Comparison of ENCODE assay signal across 8 cellular contexts in the genomic region with DNA sequence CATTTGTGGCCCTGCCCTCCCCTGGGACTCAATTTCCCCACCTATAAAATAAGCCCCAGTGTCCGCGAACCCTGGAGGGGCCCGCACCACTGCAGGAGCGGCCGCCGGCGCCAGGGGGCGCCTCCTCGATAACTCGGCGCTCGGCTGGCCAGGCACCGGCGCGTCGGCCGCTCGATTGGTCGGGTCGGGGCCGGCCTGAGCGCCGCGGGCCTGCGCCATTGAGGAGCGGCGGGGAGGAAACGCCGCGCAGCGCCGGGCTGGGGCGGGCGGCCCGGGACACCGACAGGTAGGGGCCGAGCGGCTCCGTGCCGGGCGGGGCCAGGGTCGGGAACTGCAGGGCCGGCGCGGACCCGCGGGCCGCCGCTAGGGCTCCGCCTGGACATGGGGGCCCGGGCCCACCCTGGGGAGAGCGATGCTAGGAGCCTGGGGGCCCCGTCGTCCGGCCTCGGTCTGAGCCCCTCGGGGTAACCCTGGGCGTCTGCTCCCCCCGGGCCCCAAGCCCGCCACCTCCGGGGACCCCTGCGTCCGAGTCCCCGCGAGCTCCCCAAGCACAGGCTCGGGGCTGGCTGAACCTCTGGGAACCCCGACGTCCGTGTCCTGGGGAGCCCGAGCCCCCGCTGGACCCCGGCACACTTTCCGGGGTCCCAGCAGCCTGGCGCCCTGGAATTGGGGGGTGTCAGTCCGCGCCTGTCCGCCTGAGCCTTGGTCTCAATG.
DNase-seq lines count a peak whose midpoint lies in the region; ATAC-seq and TF ChIP-seq lines count a peak whose summit lies in the region.

A gene with protein sequence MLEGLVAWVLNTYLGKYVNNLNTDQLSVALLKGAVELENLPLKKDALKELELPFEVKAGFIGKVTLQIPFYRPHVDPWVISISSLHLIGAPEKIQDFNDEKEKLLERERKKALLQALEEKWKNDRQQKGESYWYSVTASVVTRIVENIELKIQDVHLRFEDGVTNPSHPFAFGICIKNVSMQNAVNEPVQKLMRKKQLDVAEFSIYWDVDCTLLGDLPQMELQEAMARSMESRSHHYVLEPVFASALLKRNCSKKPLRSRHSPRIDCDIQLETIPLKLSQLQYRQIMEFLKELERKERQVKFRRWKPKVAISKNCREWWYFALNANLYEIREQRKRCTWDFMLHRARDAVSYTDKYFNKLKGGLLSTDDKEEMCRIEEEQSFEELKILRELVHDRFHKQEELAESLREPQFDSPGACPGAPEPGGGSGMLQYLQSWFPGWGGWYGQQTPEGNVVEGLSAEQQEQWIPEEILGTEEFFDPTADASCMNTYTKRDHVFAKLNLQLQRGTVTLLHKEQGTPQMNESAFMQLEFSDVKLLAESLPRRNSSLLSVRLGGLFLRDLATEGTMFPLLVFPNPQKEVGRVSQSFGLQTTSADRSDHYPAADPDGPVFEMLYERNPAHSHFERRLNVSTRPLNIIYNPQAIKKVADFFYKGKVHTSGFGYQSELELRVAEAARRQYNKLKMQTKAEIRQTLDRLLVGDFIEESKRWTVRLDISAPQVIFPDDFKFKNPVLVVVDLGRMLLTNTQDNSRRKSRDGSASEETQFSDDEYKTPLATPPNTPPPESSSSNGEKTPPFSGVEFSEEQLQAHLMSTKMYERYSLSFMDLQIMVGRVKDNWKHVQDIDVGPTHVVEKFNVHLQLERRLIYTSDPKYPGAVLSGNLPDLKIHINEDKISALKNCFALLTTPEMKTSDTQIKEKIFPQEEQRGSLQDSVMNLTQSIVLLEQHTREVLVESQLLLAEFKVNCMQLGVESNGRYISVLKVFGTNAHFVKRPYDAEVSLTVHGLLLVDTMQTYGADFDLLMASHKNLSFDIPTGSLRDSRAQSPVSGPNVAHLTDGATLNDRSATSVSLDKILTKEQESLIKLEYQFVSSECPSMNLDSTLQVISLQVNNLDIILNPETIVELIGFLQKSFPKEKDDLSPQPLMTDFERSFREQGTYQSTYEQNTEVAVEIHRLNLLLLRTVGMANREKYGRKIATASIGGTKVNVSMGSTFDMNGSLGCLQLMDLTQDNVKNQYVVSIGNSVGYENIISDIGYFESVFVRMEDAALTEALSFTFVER (N-terminal part only) (plus strand): TSS at position 196 of the 714 bp plus-strand sequence. CDS start 4,237 bp downstream, outside the sequence.

- in situ Hi-C loops in GM13977 (cut with MboI; ENCODE audit: low pct_unique_long_range_greater_than_20kb, low sequenced_read_pairs, unreplicated experiment): no loop called here

- peak; percentile 84 for ATAC-seq in HG02973 (IDR thresholded peaks at IDR 0.05; ENCODE audit: unreplicated experiment)

- TF ChIP-seq CTCF in GM13977 (IDR thresholded peaks at IDR 0.05; ENCODE audit: extremely low read depth, insufficient read depth, missing control alignments): peak; percentile 99
- peak; percentile 90 for TF ChIP-seq CTCF in coronary artery (IDR thresholded peaks at IDR 0.05)

- DNase-seq in 8988T (peak; percentile 66), GM13977 (ENCODE audit: low spot score) (peak; percentile 95), NCI-H446 treated with DMSO at 0.1 percent for 48 hours (lab: John Stamatoyannopoulos, UW) (peak; percentile 57), coronary artery (ENCODE audit: low spot score) (peak; percentile 83), left kidney (ENCODE audit: low read depth, low spot score) (peak; percentile 92)
- peak; percentile 91 for DNase-seq in activated CD4-positive, alpha-beta T cell treated with anti-CD3 and anti-CD28 coated beads for 48 hours
- peak; percentile 89 to 92 for DNase-seq in stimulated activated CD4-positive, alpha-beta T cell treated with anti-CD3 and anti-CD28 coated beads, Interleukin-2, amount 100 ng/mL, for 24 hours

- peak within 1 kb of the TSS; percentile 90 for H3K4me3 ChIP-seq in coronary artery

- peak within 1 kb of the TSS; percentile 86 to 92 for H3K27ac ChIP-seq in coronary artery

Comparison
In these comparisons a context has a peak if more than half of its experiments do, and no peak if none do; other contexts are left out.
1. Peak in every context shown above with its lines: DNase-seq, ATAC-seq, H3K4me3 ChIP-seq and H3K27ac ChIP-seq.